Comparison of ENCODE assay signal across 1 cellular context in genomic region chr15:74776851-74777768, GRCh38.
TF ChIP-seq lines count a peak whose summit lies in the region.

No MANE protein-coding gene starts in this region.

TF ChIP-seq in GM12878, 131 proteins besides CTCF, POLR2A, EP300 and RAD21 (continued from another document and continues in another):
- TF ChIP-seq NKRF (conservative IDR thresholded peaks at IDR 0.05) (peak; percentile 34; the same call in 1 of the 2 replicates), STAT3 (IDR thresholded peaks at IDR 0.05; ENCODE audit: low read depth, low read length) (no peak), YY1 (IDR thresholded peaks at IDR 0.05; ENCODE audit: low read depth, low read length) (no peak; the same call in 1 of the 2 replicates), NR2C1 (IDR thresholded peaks at IDR 0.05) (peak; percentile 47; the same call in 1 of the 2 replicates), ZNF687 (IDR thresholded peaks at IDR 0.05) (peak; percentile 82), ZNF24 (IDR thresholded peaks at IDR 0.05) (peak; percentile 39; the same call in 1 of the 2 replicates), EED (IDR thresholded peaks at IDR 0.05; ENCODE audit: low read depth) (peak; percentile 78), HCFC1 (IDR thresholded peaks at IDR 0.05; ENCODE audit: low read length) (no peak), SMC3 (IDR thresholded peaks at IDR 0.05; ENCODE audit: borderline replicate concordance, low read length) (0 out of 2 replicates have a peak, but pooled peaks have one; percentile 27), RFX5 (IDR thresholded peaks at IDR 0.05; ENCODE audit: low read depth, low read length) (no peak), IKZF1 (conservative IDR thresholded peaks at IDR 0.05) (peak; percentile 94), ATF7 (IDR thresholded peaks at IDR 0.05; ENCODE audit: low read depth) (peak; percentile 60), SP1 (IDR thresholded peaks at IDR 0.05; ENCODE audit: low read depth, low read length) (peak; percentile 41), RELB (IDR thresholded peaks at IDR 0.05; ENCODE audit: low read depth) (peak; percentile 87), SRF (IDR thresholded peaks at IDR 0.05; ENCODE audit: low read depth in 2 of 2, low read length in 2 of 2) (no peak), GATAD2B (conservative IDR thresholded peaks at IDR 0.05; ENCODE audit: low read depth) (peak; percentile 75), NR2F1 (conservative IDR thresholded peaks at IDR 0.05) (peak; percentile 83), IKZF2 (IDR thresholded peaks at IDR 0.05) (peak; percentile 88), BMI1 (IDR thresholded peaks at IDR 0.05; ENCODE audit: borderline replicate concordance) (0 out of 2 replicates have a peak, but pooled peaks have one; percentile 18), SKIL (IDR thresholded peaks at IDR 0.05; ENCODE audit: low read depth, poor library complexity, severe bottlenecking) (peak; percentile 79), JUNB (IDR thresholded peaks at IDR 0.05) (no peak), PRDM15 (CRISPR knock-in tag; IDR thresholded peaks at IDR 0.05) (no peak), MLLT1 (IDR thresholded peaks at IDR 0.05) (peak; percentile 24; the same call in 1 of the 2 replicates), SREBF1 (IDR thresholded peaks at IDR 0.05; ENCODE audit: low read length) (no peak), TARDBP (IDR thresholded peaks at IDR 0.05; ENCODE audit: borderline replicate concordance) (0 out of 2 replicates have a peak, but pooled peaks have one; percentile 53), TBL1XR1 (IDR thresholded peaks at IDR 0.05; ENCODE audit: low read depth, low read length) (no peak), MXI1 (IDR thresholded peaks at IDR 0.05; ENCODE audit: low read depth, low read length) (no peak; the same call in 1 of the 2 replicates), ATF3 (IDR thresholded peaks at IDR 0.05; ENCODE audit: borderline replicate concordance, extremely low read depth, low read depth, low read length) (no peak), RCOR1 (conservative IDR thresholded peaks at IDR 0.05; ENCODE audit: low read depth, low read length) (0 out of 2 replicates have a peak, but pooled peaks have one; percentile 45), BHLHE40 (IDR thresholded peaks at IDR 0.05; ENCODE audit: borderline replicate concordance in 1 of 2, low read depth in 2 of 2, low read length in 1 of 2) (peak; percentile 63 to 66), ZBTB4 (CRISPR knock-in tag; IDR thresholded peaks at IDR 0.05) (no peak), CBFB (IDR thresholded peaks at IDR 0.05; ENCODE audit: low read depth) (0 out of 2 replicates have a peak, but pooled peaks have one; percentile 16), POLR2AphosphoS5 (IDR thresholded peaks at IDR 0.05; ENCODE audit: low read length) (peak; percentile 41), NRF1 (conservative IDR thresholded peaks at IDR 0.05; ENCODE audit: low read depth, low read length) (no peak), BCL3 (IDR thresholded peaks at IDR 0.05; ENCODE audit: borderline replicate concordance, insufficient read depth, low read depth, low read length, poor library complexity, severe bottlenecking) (peak; percentile 75), USF2 (IDR thresholded peaks at IDR 0.05; ENCODE audit: borderline replicate concordance, low read depth, low read length) (no peak), POU2F2 (IDR thresholded peaks at IDR 0.05; ENCODE audit: borderline replicate concordance, low read depth, low read length) (0 out of 3 replicates have a peak, but pooled peaks have one; percentile 6)
